8 cellular contexts compared by ENCODE assay signal in the genomic region with DNA sequence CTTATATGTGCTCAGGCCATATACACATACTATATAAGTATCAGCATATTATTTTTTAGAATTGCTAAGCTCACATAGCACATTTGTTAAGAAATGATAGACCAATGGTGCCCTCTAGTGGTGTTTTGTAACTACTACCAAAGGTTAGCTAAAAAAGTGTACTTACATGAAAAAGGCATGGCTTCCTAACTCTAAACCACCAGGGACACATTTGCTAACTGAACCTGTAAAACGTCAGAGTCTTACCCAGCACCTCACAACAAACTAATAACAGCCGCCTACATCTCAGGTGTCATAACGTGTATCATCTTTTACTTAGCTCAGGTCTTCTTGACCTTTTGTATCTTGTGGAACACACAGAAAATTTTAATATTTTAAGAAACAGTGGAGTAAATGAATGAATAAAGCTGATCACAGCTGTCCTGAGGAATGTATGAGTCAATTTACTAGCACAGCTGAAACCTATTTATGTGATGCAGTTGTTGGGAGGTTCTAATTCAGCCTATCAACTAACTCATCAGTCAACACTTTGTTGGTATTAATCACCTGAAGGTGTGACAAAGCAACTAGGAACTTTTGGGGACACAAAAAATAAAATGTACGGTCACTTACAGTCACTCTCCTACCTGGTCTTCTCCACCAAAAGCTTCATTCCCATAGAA.
DNase-seq lines count a peak whose midpoint lies in the region; ATAC-seq, FAIRE-seq and TF ChIP-seq lines count a peak whose summit lies in the region.

No MANE protein-coding gene starts in this region.

- TF ChIP-seq POLR2A in GM12892 (IDR thresholded peaks at IDR 0.05; ENCODE audit: low read depth, low read length), result no peak

- DNase-seq in AG08396 (ENCODE audit: low spot score) (peak; percentile 27), GM12892 (ENCODE audit: insufficient read length) (no peak), MV-4-11 (lab: John Stamatoyannopoulos, UW) (peak; percentile 69), RKO (ENCODE audit: low spot score) (peak; percentile 91), mucosa of gallbladder (ENCODE audit: low spot score) (peak; percentile 27), GOT3 (lab: John Stamatoyannopoulos, UW) (no peak)
- DNase-seq in effector CD4-positive, alpha-beta T cell, result peak; percentile 14

- peak; percentile 92 for ATAC-seq in HG02623 (IDR thresholded peaks at IDR 0.05; ENCODE audit: unreplicated experiment)

- peak; percentile 33 for FAIRE-seq in GM12892 (lab: Jason Lieb, UNC)

Comparison
In these comparisons a context has a peak if more than half of its experiments do, and no peak if none do; other contexts are left out.
1. DNase-seq: peak in AG08396 (single experiment), MV-4-11 (single experiment), RKO (single experiment), effector CD4-positive, alpha-beta T cell (single experiment) and mucosa of gallbladder (single experiment); none in GM12892 (single experiment) and GOT3 (single experiment).